In the genomic region with DNA sequence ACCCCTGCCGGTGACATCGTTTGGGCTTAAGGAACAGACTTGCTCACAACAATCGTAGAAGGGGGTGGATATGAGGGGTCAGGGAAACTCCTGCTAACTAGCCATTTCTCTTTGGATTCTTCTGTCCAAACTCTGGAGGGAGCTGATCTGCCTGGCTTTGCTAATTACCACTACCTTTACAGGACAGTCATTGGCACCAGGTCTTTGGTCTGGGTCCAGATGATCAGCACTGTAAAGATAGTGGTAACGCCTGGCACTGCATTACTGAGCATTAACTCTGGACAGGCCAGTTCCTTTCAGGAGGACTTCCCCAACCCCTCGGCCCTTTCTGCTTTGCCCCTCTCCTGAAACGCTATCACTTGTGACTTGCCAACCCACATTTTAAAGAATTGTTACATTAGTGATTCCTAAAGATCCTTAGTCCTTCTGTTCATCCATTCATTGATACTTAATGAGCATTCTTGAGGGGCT, we compare ENCODE assay signal across 1 cellular context.
A peak's percentile ranks its signal among the peaks of the same experiment; 100 is the strongest.
TF ChIP-seq lines count a peak whose summit lies in the region.

No MANE protein-coding gene starts in this region.

TF ChIP-seq in GM12878, 131 proteins besides CTCF, POLR2A, EP300 and RAD21:
- TF ChIP-seq IKZF2 (IDR thresholded peaks at IDR 0.05) (0 out of 4 replicates have a peak, but pooled peaks of 1 of the 2 experiments have one; percentile 1), ATF7 (IDR thresholded peaks at IDR 0.05; ENCODE audit: low read depth) (no peak)
